ENCODE assay signal across 14 cellular contexts in genomic region chr1:167082511-167083027, GRCh38. TPM values are rescaled to one million over a fixed set of nuclear protein-coding genes. Genes with fewer than 3 reads are reported as not detected.
A peak's percentile ranks its signal among the peaks of the same experiment; 100 is the strongest.
DNase-seq lines count a peak whose midpoint lies in the region; ATAC-seq and TF ChIP-seq lines count a peak whose summit lies in the region.
"Had no signal": no experiment of that assay in that cellular context is flagged by ENCODE, and none has a peak within 500 bp of the region (broad histone marks: within the 10 kb centered on the region; RNA-seq: fewer than 3 reads in every experiment).

No MANE protein-coding gene starts in this region.

- H3K4me1 ChIP-seq in breast epithelium (no peaks in the 10 kb centered on the region), Panc1 (ENCODE audit: control insufficient read depth, insufficient read depth, low read length) (no peaks in the 10 kb centered on the region; the same call in 1 of the 2 replicates), right cardiac atrium (ENCODE audit: control insufficient read depth, insufficient read depth, low read length) (no peaks in the 10 kb centered on the region), transverse colon (peaks cover 6 to 69% (median 54%) of the 10 kb centered on the region in 4 donors)
- H3K4me1 ChIP-seq: adrenal gland had no signal

- no peak overlapping the region for H3K4me3 Mint-ChIP-seq in MCF 10A (ENCODE audit: unreplicated experiment)
- H3K4me3 Mint-ChIP-seq: nephron; stimulated activated effector memory CD8-positive, alpha-beta T cell treated with anti-CD3 and anti-CD28 coated beads, Interleukin-12 subunit alpha, Interleukin-12 subunit beta, amount 100 ng/mL, for 72 hours; T-cell had no signal

- no peaks in the 10 kb centered on the region for H3K36me3 ChIP-seq in breast epithelium
- no peaks in the 10 kb centered on the region for H3K36me3 ChIP-seq in Panc1 (ENCODE audit: control insufficient read depth, insufficient read depth, low read length)
- no peaks in the 10 kb centered on the region for H3K36me3 ChIP-seq in transverse colon
- H3K36me3 ChIP-seq: adrenal gland had no signal

- BruUV-seq in MCF 10A (replicated peaks; lab: Mats Ljungman, UMichigan): no TSS peak
- no TSS peak for BruUV-seq in Panc1 (replicated peaks; lab: Mats Ljungman, UMichigan)

- H3K36me3 Mint-ChIP-seq in MCF 10A (ENCODE audit: insufficient read depth, unreplicated experiment): no peaks in the 10 kb centered on the region
- H3K36me3 Mint-ChIP-seq: stimulated activated effector memory CD8-positive, alpha-beta T cell treated with anti-CD3 and anti-CD28 coated beads, Interleukin-12 subunit alpha, Interleukin-12 subunit beta, amount 100 ng/mL, for 72 hours had no signal

- DNase-seq in MCF 10A (ENCODE audit: unreplicated experiment): peak; percentile 38
- DNase-seq in breast epithelium (ENCODE audit: low spot score in 2 of 2): no peak
- no peak for DNase-seq in Panc1 (ENCODE audit: low read depth, low spot score)
- peak in 1 of 3 donors; percentile 45 for DNase-seq in right cardiac atrium
- DNase-seq in transverse colon: peak; percentile 90
- no peak for DNase-seq in ecto neural progenitor cell (ENCODE audit: low spot score)
- DNase-seq: NCI-H774, T-cell had no signal

- no peaks in the 10 kb centered on the region for H3K9me3 Mint-ChIP-seq in MCF 10A (ENCODE audit: unreplicated experiment)
- H3K9me3 Mint-ChIP-seq: nephron; stimulated activated effector memory CD8-positive, alpha-beta T cell treated with anti-CD3 and anti-CD28 coated beads, Interleukin-12 subunit alpha, Interleukin-12 subunit beta, amount 100 ng/mL, for 72 hours; T-cell had no signal

- CTCF ChIA-PET in MCF 10A (lab: Yijun Ruan, JAX): interaction anchor here (0.7 to 5.1 kb wide), 7 partner anchors 12 to 451 kb away, joined by 3 to 29 read pairs (median 4); partner anchors contain the start of gene STYXL2
- CTCF ChIA-PET in Panc1 (lab: Charles Lee): no interaction called here

- H3K27me3 Mint-ChIP-seq in MCF 10A (ENCODE audit: insufficient read depth, unreplicated experiment): peaks cover 35% of the 10 kb centered on the region

- H3K4me1 Mint-ChIP-seq in MCF 10A (ENCODE audit: insufficient read depth, unreplicated experiment): no peaks in the 10 kb centered on the region

- no peak for TF ChIP-seq POLR2A in breast epithelium (IDR thresholded peaks at IDR 0.05)
- TF ChIP-seq POLR2A in transverse colon (IDR thresholded peaks at IDR 0.05): peak; percentile 88

- no peak for TF ChIP-seq CTCF in MCF 10A (IDR thresholded peaks at IDR 0.05; ENCODE audit: unreplicated experiment)
- no peak for TF ChIP-seq CTCF in breast epithelium (IDR thresholded peaks at IDR 0.05)
- TF ChIP-seq CTCF in Panc1 (IDR thresholded peaks at IDR 0.05): no peak
- TF ChIP-seq CTCF in transverse colon (IDR thresholded peaks at IDR 0.05): peak in 3 of 5 experiments; percentile 21 to 45 (median 22)

- POLR2A ChIA-PET in MCF 10A (lab: Yijun Ruan, JAX) (no interaction called here), Panc1 (lab: Charles Lee) (no interaction called here)

- TF ChIP-seq EP300 in transverse colon (IDR thresholded peaks at IDR 0.05; ENCODE audit: low read depth): peak; percentile 97

- H3K27ac Mint-ChIP-seq in MCF 10A (ENCODE audit: low read depth, unreplicated experiment): no peak overlapping the region
- H3K27ac Mint-ChIP-seq: nephron; stimulated activated effector memory CD8-positive, alpha-beta T cell treated with anti-CD3 and anti-CD28 coated beads, Interleukin-12 subunit alpha, Interleukin-12 subunit beta, amount 100 ng/mL, for 72 hours; T-cell had no signal

- H3K27ac ChIP-seq in breast epithelium (no peak overlapping the region), Panc1 (ENCODE audit: low read length) (no peak overlapping the region), right cardiac atrium (ENCODE audit: low read length) (peak overlapping the region; percentile 40), transverse colon (peak overlapping the region; percentile 85 to 95 (median 90))
- H3K27ac ChIP-seq: adrenal gland had no signal

- 66% methylated on average over 11 of the region's 11 CpGs for WGBS in right cardiac atrium
- 40 to 42% methylated on average over 1 to 11 of the region's 11 CpGs for WGBS in transverse colon (ENCODE audit: low coverage in 1 of 2), 2 donors

- ATAC-seq in Panc1: peak; percentile 71
- peak; percentile 53 to 68 for ATAC-seq in right cardiac atrium
- no peak for ATAC-seq in HG03039 (IDR thresholded peaks at IDR 0.05; ENCODE audit: unreplicated experiment)
- no peak for ATAC-seq in HG02970 (IDR thresholded peaks at IDR 0.05; ENCODE audit: low FRiP score, unreplicated experiment)
- ATAC-seq: stimulated activated effector memory CD8-positive, alpha-beta T cell treated with anti-CD3 and anti-CD28 coated beads, Interleukin-12 subunit alpha, Interleukin-12 subunit beta, amount 100 ng/mL, for 72 hours; T-cell had no signal

- in situ Hi-C loops in Panc1 (cut with HindIII; ENCODE audit: low pct_unique_long_range_greater_than_20kb, low sequenced_read_pairs) (no loop called here), transverse colon (cut with MboI; ENCODE audit: low pct_ligation_motif_present in 1 of 4, low pct_unique_long_range_greater_than_20kb in 1 of 4, low sequenced_read_pairs in 3 of 4) (no loop called here)

- H3K9me3 ChIP-seq in breast epithelium: no peaks in the 10 kb centered on the region
- no peaks in the 10 kb centered on the region for H3K9me3 ChIP-seq in Panc1 (ENCODE audit: control insufficient read depth, insufficient read depth, low read depth, low read length)
- H3K9me3 ChIP-seq in right cardiac atrium (ENCODE audit: control insufficient read depth, low read length): no peaks in the 10 kb centered on the region
- no peaks in the 10 kb centered on the region for H3K9me3 ChIP-seq in transverse colon
- H3K9me3 ChIP-seq: adrenal gland had no signal

- intact Hi-C loops in MCF 10A (cut with micrococcal nuclease) (no loop called here), breast epithelium (cut with DNase I; ENCODE audit: low total_unique reads) (no loop called here), Panc1 (cut with micrococcal nuclease; ENCODE audit: unreplicated experiment) (no loop called here), right cardiac atrium (cut with DNase I) (no loop called here), transverse colon (cut with DNase I; ENCODE audit: low total_unique reads) (no loop called here)

- no peak overlapping the region for H3K4me3 ChIP-seq in breast epithelium
- no peak overlapping the region for H3K4me3 ChIP-seq in Panc1 (ENCODE audit: low read depth in 2 of 2, low read length in 2 of 2)
- H3K4me3 ChIP-seq in right cardiac atrium (ENCODE audit: low read length): no peak overlapping the region
- H3K4me3 ChIP-seq in transverse colon: no peak overlapping the region
- H3K4me3 ChIP-seq: adrenal gland had no signal

- H3K27me3 ChIP-seq in breast epithelium: peaks cover 0 to 7% of the 10 kb centered on the region in 2 donors
- peaks cover 8% of the 10 kb centered on the region; the same call in 1 of the 2 replicates for H3K27me3 ChIP-seq in Panc1 (ENCODE audit: control insufficient read depth, insufficient read depth, low read length)
- no peaks in the 10 kb centered on the region for H3K27me3 ChIP-seq in right cardiac atrium (ENCODE audit: control insufficient read depth, insufficient read depth)
- no peaks in the 10 kb centered on the region for H3K27me3 ChIP-seq in transverse colon

RNA-seq across cellular contexts. Expression of gene GPA33, which starts 7.6 kb away (rescaled TPM):
- total RNA-seq in MCF 10A (2022) (not detected in 2 replicates), breast epithelium (1 to 10 TPM in 1 of 3 donors, under 1 TPM in 2; 0.15 to 3.6 (median 0.16) TPM), Panc1 (2021; ENCODE audit: unreplicated experiment) (0.18 TPM), right cardiac atrium (under 1 TPM in 3 of 4 donors, not detected in 1; 0.11 to 0.31 (median 0.14) TPM), transverse colon (100 to 1,000 TPM in 3 of 4 donors, 10 to 100 TPM in 1; 87.4 to 568 (median 509) TPM)
- not detected for polyA plus RNA-seq in Panc1 (2012; ENCODE audit: insufficient read length)
- polyA plus RNA-seq in right cardiac atrium: 0.36 TPM

RNA-seq across cellular contexts. Expression of gene STYXL2, which starts 11.3 kb away (rescaled TPM):
- total RNA-seq in MCF 10A (2022) (not detected in 2 replicates), breast epithelium (under 1 TPM in 2 of 3 donors, not detected in 1; 0.16 to 0.33 TPM), Panc1 (2021; ENCODE audit: unreplicated experiment) (not detected), right cardiac atrium (100 to 1,000 TPM in 3 of 4 donors, 10 to 100 TPM in 1; 94.1 to 144 (median 122) TPM), transverse colon (under 1 TPM in 2 of 4 donors, not detected in 2; 0.16 to 0.41 TPM)
- not detected for polyA plus RNA-seq in Panc1 (2012; ENCODE audit: insufficient read length)
- 69.5 TPM for polyA plus RNA-seq in right cardiac atrium
- total RNA-seq: activated CD8-positive, alpha-beta memory T cell treated with anti-CD3 and anti-CD28 coated beads for 36 hours; T-cell had no signal

Comparison
In these comparisons a context has a peak if more than half of its experiments do, and no peak if none do; other contexts are left out.
1. DNase-seq: peak in MCF 10A (single experiment) and transverse colon (single experiment); none in breast epithelium (0 of 2), Panc1 (single experiment) and ecto neural progenitor cell (single experiment).
2. CTCF ChIP-seq: peak in transverse colon (3 of 5); none in MCF 10A (single experiment), breast epithelium (0 of 3) and Panc1 (single experiment).
3. H3K27ac ChIP-seq: peak in right cardiac atrium (single experiment) and transverse colon (4 of 4); none in breast epithelium (0 of 2) and Panc1 (single experiment).
4. ATAC-seq: peak in Panc1 (single experiment) and right cardiac atrium (2 of 2); none in HG03039 (single experiment) and HG02970 (single experiment).
5. RNA of gene GPA33, which starts 7.6 kb away (total RNA-seq): 87.4 to 568 TPM in transverse colon; 0.18 TPM in Panc1 (single experiment), 0.15 to 3.6 TPM in breast epithelium, 0.11 to 0.31 TPM in right cardiac atrium and not detected in MCF 10A; every median in the first group is over 10 times any median in the second.
6. RNA of gene STYXL2, which starts 11.3 kb away (total RNA-seq): 94.1 to 144 TPM in right cardiac atrium; 0.16 to 0.33 TPM in breast epithelium, 0.16 to 0.41 TPM in transverse colon, not detected in MCF 10A and not detected in Panc1 (single experiment); every median in the first group is over 10 times any median in the second.